Comparison of ENCODE assay signal across 20 cellular contexts in genomic region chr4:6507345-6507744, GRCh38. TPM values are rescaled to one million over a fixed set of nuclear protein-coding genes. Genes with fewer than 3 reads are reported as not detected.
"Had no signal": no experiment of that assay in that cellular context is flagged by ENCODE, and none has a peak within 500 bp of the region (broad histone marks: within the 10 kb centered on the region; RNA-seq: fewer than 3 reads in every experiment).

No MANE protein-coding gene starts in this region.

- H3K27me3 ChIP-seq: gastroesophageal sphincter, neutrophil, transverse colon had no signal

- H3K4me3 Mint-ChIP-seq: naive thymus-derived CD8-positive, alpha-beta T cell had no signal

- H3K4me3 ChIP-seq: esophagus squamous epithelium, gastroesophageal sphincter, left ventricle myocardium inferior, mucosa of descending colon, stomach, thoracic aorta, transverse colon had no signal

- DNase-seq: dermis blood vessel endothelial cell; effector CD4-positive, alpha-beta T cell; esophagus squamous epithelium; foreskin fibroblast; glutamatergic neuron; islet precursor cell; left ventricle myocardium inferior; mucosa of descending colon; naive thymus-derived CD8-positive, alpha-beta T cell; small intestine; stimulated activated CD4-positive, alpha-beta T cell treated with anti-CD3 and anti-CD28 coated beads, Interleukin-12 subunit alpha, Interleukin-12 subunit beta, amount 100 ng/mL, for 4 hours; stimulated activated naive CD4-positive, alpha-beta T cell; stomach; substantia nigra; transverse colon had no signal

- H3K27ac Mint-ChIP-seq: naive thymus-derived CD8-positive, alpha-beta T cell had no signal

- H3K36me3 ChIP-seq: esophagus squamous epithelium, gastroesophageal sphincter, left ventricle myocardium inferior, neutrophil, stomach, thoracic aorta, transverse colon had no signal

- ATAC-seq: gastroesophageal sphincter; mucosa of descending colon; naive thymus-derived CD8-positive, alpha-beta T cell had no signal

- H3K27ac ChIP-seq: epithelial cell of prostate, esophagus squamous epithelium, gastroesophageal sphincter, left ventricle myocardium inferior, neutrophil, stomach, thoracic aorta, transverse colon had no signal

- H3K4me1 ChIP-seq: esophagus squamous epithelium, gastroesophageal sphincter, left ventricle myocardium inferior, stomach, transverse colon had no signal

RNA-seq across cellular contexts. Expression of gene PPP2R2C, which starts 34.9 kb away (rescaled TPM):
- total RNA-seq: naive thymus-derived CD8-positive, alpha-beta T cell; pulmonary artery endothelial cell had no signal
